In the genomic region with DNA sequence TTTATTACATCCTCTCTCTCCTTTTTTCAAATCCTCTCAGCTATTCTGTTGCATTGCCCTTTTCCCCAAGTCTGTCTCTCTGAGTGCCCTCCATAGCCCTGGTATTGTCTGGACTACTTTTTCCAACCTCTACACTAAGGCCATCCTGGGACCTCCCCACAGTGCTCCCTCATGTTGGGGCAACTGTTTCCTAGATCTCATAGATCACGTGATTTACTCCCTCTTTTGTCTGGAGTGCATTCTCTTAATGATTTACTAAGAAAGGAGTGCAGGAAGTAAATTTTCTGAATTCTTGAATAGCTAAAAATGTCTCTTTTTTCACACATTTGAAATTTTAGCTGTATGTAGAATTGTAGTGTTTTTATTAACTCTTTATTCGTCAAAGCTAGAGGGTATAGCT, we compare ENCODE assay signal across 11 cellular contexts.
"Had no signal": no experiment of that assay in that cellular context is flagged by ENCODE, and none has a peak within 500 bp of the region (broad histone marks: within the 10 kb centered on the region; RNA-seq: fewer than 3 reads in every experiment).

No MANE protein-coding gene starts in this region.

- H3K4me2 ChIP-seq: GM23338 had no signal

- H3K9ac ChIP-seq: GM23248 had no signal

- H3K4me1 ChIP-seq: HAP-1 had no signal

- ATAC-seq: GM23338, HCT116 had no signal

- H3K36me3 ChIP-seq: HAP-1 had no signal

- H2AFZ ChIP-seq: GM23248, GM23338 had no signal

- H3K27ac ChIP-seq: GM23248 had no signal

- FAIRE-seq: H1, H54 had no signal

- H3K4me3 ChIP-seq: GM23248, GM23338, HAP-1 had no signal

- DNase-seq: GM23248, GOT3, H7, H9, HCEC 1CT, HFFc6 had no signal

- H3K9me3 ChIP-seq: HAP-1 had no signal
